In the genomic region with DNA sequence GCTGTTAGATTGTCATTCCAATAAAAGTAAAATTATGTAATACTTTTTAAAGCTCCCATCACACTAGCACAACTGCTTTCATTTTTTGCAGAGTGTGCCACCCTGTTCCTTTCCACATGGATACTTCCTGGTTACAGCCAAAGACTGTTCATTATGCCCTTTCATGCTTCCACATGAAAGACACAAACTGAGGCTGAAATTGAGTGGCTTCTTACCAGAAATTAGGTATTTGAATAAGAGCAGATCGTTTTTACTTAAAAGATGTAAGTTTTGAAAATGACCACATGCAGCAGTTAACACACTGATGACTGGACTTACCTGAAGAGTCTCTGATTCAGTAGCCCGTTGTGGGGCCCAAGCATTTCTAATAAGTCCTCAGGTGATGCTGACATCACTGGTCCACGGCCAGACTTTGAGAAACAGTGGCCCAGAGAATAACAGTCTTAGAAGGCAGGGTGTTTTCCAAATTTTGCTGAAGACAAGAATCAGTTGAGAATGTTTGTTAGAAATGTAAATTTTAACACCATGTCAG, we compare ENCODE assay signal across 15 cellular contexts.
DNase-seq lines count a peak whose midpoint lies in the region; TF ChIP-seq lines count a peak whose summit lies in the region.
"Had no signal": no experiment of that assay in that cellular context is flagged by ENCODE, and none has a peak within 500 bp of the region (broad histone marks: within the 10 kb centered on the region; RNA-seq: fewer than 3 reads in every experiment).

No MANE protein-coding gene starts in this region.

- peak overlapping the region; percentile 29 to 75 (median 66); a peak in 21 of 22 replicates for H3K4me2 ChIP-seq in BLaER1 treated with 17β-estradiol and CSF1 and Interleukin-3, amounts not matched to agents 10 nM and 100 nM
- H3K4me2 ChIP-seq: SK-N-SH had no signal

- peaks cover 51 to 81% (median 64%) of the 10 kb centered on the region in 10 experiments for H3K4me1 ChIP-seq in BLaER1 treated with 17β-estradiol and CSF1 and Interleukin-3, amounts not matched to agents 10 nM and 100 nM
- peaks cover 47% of the 10 kb centered on the region for H3K4me1 ChIP-seq in adipocyte (ENCODE audit: control insufficient read depth, insufficient read depth, low read length)
- H3K4me1 ChIP-seq in muscle layer of colon (ENCODE audit: insufficient read depth, low read length): peaks cover 41% of the 10 kb centered on the region

- peaks cover 6% of the 10 kb centered on the region for H3K4me1 Mint-ChIP-seq in osteocyte (ENCODE audit: unreplicated experiment)

- no peak for TF ChIP-seq CTCF in osteocyte (IDR thresholded peaks at IDR 0.05)

- H3K36me3 ChIP-seq in BLaER1 treated with 17β-estradiol and CSF1 and Interleukin-3, amounts not matched to agents 10 nM and 100 nM: no peaks in the 10 kb centered on the region
- H3K36me3 ChIP-seq in adipocyte (ENCODE audit: control insufficient read depth, insufficient read depth, low read length, severe bottlenecking) (no peaks in the 10 kb centered on the region), muscle layer of colon (ENCODE audit: insufficient read depth, low read length) (no peaks in the 10 kb centered on the region)

- H3K27ac Mint-ChIP-seq in osteocyte (ENCODE audit: unreplicated experiment): no peak overlapping the region
- H3K27ac Mint-ChIP-seq: H9 had no signal

- in situ Hi-C loops in G401 (cut with HindIII; ENCODE audit: low sequenced_read_pairs): no loop called here

- H3K9me3 ChIP-seq in BLaER1 treated with 17β-estradiol and CSF1 and Interleukin-3, amounts not matched to agents 10 nM and 100 nM (replicated peaks in 1 of 11): no peaks in the 10 kb centered on the region
- H3K9me3 ChIP-seq in adipocyte (ENCODE audit: control insufficient read depth, low read length) (no peaks in the 10 kb centered on the region), muscle layer of colon (ENCODE audit: low read length) (no peaks in the 10 kb centered on the region)
- H3K9me3 ChIP-seq: SK-N-SH had no signal

- no peaks in the 10 kb centered on the region for H4K20me1 ChIP-seq in BLaER1 treated with 17β-estradiol and CSF1 and Interleukin-3, amounts not matched to agents 10 nM and 100 nM

- peak; percentile 66 for DNase-seq in G401 (ENCODE audit: low spot score)
- no peak for DNase-seq in adipocyte (ENCODE audit: low read depth)
- DNase-seq in NCI-H524 treated with DMSO at 0.1 percent for 48 hours (lab: John Stamatoyannopoulos, UW): no peak
- DNase-seq in inferior parietal cortex (ENCODE audit: extremely low spot score): no peak
- no peak for DNase-seq in osteocyte (ENCODE audit: extremely low spot score, unreplicated experiment)
- DNase-seq: ACHN; CD8-positive, alpha-beta memory T cell; H9; NCI-H1436 treated with DMSO at 0.1 percent for 48 hours; NCI-H226; NCI-H69; Right ventricle myocardium superior; SK-N-SH had no signal

- no peaks in the 10 kb centered on the region for H3K9me3 Mint-ChIP-seq in osteocyte (ENCODE audit: unreplicated experiment)
- H3K9me3 Mint-ChIP-seq: CD8-positive, alpha-beta memory T cell; H9 had no signal

- H3K4me3 ChIP-seq in BLaER1 treated with 17β-estradiol and CSF1 and Interleukin-3, amounts not matched to agents 10 nM and 100 nM: no peak overlapping the region
- peak overlapping the region; percentile 48 for H3K4me3 ChIP-seq in adipocyte (ENCODE audit: low read length)
- H3K4me3 ChIP-seq in muscle layer of colon (ENCODE audit: low read depth in 1 of 2, low read length in 2 of 2): no peak overlapping the region

- no peaks in the 10 kb centered on the region for H3K36me3 Mint-ChIP-seq in osteocyte (ENCODE audit: unreplicated experiment)
- H3K36me3 Mint-ChIP-seq: CD8-positive, alpha-beta memory T cell had no signal

- peak overlapping the region in 4 of 11 experiments; percentile 20 to 79 (median 47); a peak in 3 of 22 replicates for H3K27ac ChIP-seq in BLaER1 treated with 17β-estradiol and CSF1 and Interleukin-3, amounts not matched to agents 10 nM and 100 nM
- H3K27ac ChIP-seq in muscle layer of colon (ENCODE audit: low read depth, low read length): peak overlapping the region; percentile 22

- no peaks in the 10 kb centered on the region for H3K27me3 Mint-ChIP-seq in osteocyte (ENCODE audit: unreplicated experiment)

- H3K9ac ChIP-seq in BLaER1 treated with 17β-estradiol and CSF1 and Interleukin-3, amounts not matched to agents 10 nM and 100 nM: no peak overlapping the region
- H3K9ac ChIP-seq in adipocyte (ENCODE audit: low read length) (peak overlapping the region; percentile 59), muscle layer of colon (ENCODE audit: low read length) (no peak overlapping the region)
- H3K9ac ChIP-seq: SK-N-SH had no signal

- H3K4me3 Mint-ChIP-seq in osteocyte (ENCODE audit: unreplicated experiment): no peak overlapping the region
- H3K4me3 Mint-ChIP-seq: CD8-positive, alpha-beta memory T cell; H9 had no signal

- peaks cover 0 to 4% (median 0%) of the 10 kb centered on the region in 11 experiments; a peak in 2 of 22 replicates for H3K27me3 ChIP-seq in BLaER1 treated with 17β-estradiol and CSF1 and Interleukin-3, amounts not matched to agents 10 nM and 100 nM
- no peaks in the 10 kb centered on the region for H3K27me3 ChIP-seq in adipocyte (replicated peaks; ENCODE audit: control insufficient read depth, insufficient read depth, low read length)
- no peaks in the 10 kb centered on the region for H3K27me3 ChIP-seq in muscle layer of colon (ENCODE audit: control insufficient read depth in 1 of 2, insufficient read depth in 2 of 2, low read length in 2 of 2)
